Comparison of ENCODE assay signal across 8 cellular contexts in genomic region chr7:43756368-43757072, GRCh38. TPM values are rescaled to one million over a fixed set of nuclear protein-coding genes. Genes with fewer than 3 reads are reported as not detected.
DNase-seq lines count a peak whose midpoint lies in the region; ATAC-seq and TF ChIP-seq lines count a peak whose summit lies in the region.

No MANE protein-coding gene starts in this region.

- H3F3A ChIP-seq in PC-3 (ENCODE audit: low read length, unreplicated experiment), result no peaks in the 10 kb centered on the region

- no peak for ATAC-seq in activated CD8-positive, alpha-beta memory T cell treated with anti-CD3 and anti-CD28 coated beads, Interleukin-2, amount 10 ng/mL, durations not matched to agents 7 days and 5 days
- ATAC-seq in PC-3 (peak; percentile 20; the same call in 1 of the 2 replicates), gastrocnemius medialis (no peak), GM18868 (IDR thresholded peaks at IDR 0.05; ENCODE audit: unreplicated experiment) (no peak)
- ATAC-seq in stimulated activated effector memory CD8-positive, alpha-beta T cell treated with anti-CD3 and anti-CD28 coated beads, Interleukin-12 subunit alpha, Interleukin-12 subunit beta, amount 100 ng/mL, for 72 hours, result peak; percentile 52

- H3K4me1 ChIP-seq in PC-3 (ENCODE audit: insufficient read depth, low read length) (peaks cover 28% of the 10 kb centered on the region), colonic mucosa (no peaks in the 10 kb centered on the region), gastrocnemius medialis (peaks cover 7 to 11% of the 10 kb centered on the region in 2 donors)

- peaks cover 12% of the 10 kb centered on the region for H3K27me3 Mint-ChIP-seq in activated CD8-positive, alpha-beta memory T cell treated with anti-CD3 and anti-CD28 coated beads, Interleukin-2, amount 10 ng/mL, durations not matched to agents 7 days and 5 days

- no peaks in the 10 kb centered on the region for H3K9me2 ChIP-seq in PC-3 (replicated peaks; ENCODE audit: low read length)

- H3K27ac ChIP-seq in PC-3 (ENCODE audit: low read length) (no peak overlapping the region), colonic mucosa (no peak overlapping the region), gastrocnemius medialis (no peak overlapping the region)

- H4K20me1 ChIP-seq in PC-3 (ENCODE audit: low read length), result no peaks in the 10 kb centered on the region

- no peak overlapping the region for H3K27ac Mint-ChIP-seq in activated CD8-positive, alpha-beta memory T cell treated with anti-CD3 and anti-CD28 coated beads, Interleukin-2, amount 10 ng/mL, durations not matched to agents 7 days and 5 days
- no peak overlapping the region for H3K27ac Mint-ChIP-seq in stimulated activated effector memory CD8-positive, alpha-beta T cell treated with anti-CD3 and anti-CD28 coated beads, Interleukin-12 subunit alpha, Interleukin-12 subunit beta, amount 100 ng/mL, for 72 hours

- H3K4me1 Mint-ChIP-seq in activated CD8-positive, alpha-beta memory T cell treated with anti-CD3 and anti-CD28 coated beads, Interleukin-2, amount 10 ng/mL, durations not matched to agents 7 days and 5 days, result peaks cover 35% of the 10 kb centered on the region
- H3K4me1 Mint-ChIP-seq in stimulated activated effector memory CD8-positive, alpha-beta T cell treated with anti-CD3 and anti-CD28 coated beads, Interleukin-12 subunit alpha, Interleukin-12 subunit beta, amount 100 ng/mL, for 72 hours, result peaks cover 21% of the 10 kb centered on the region

- CTCF ChIA-PET in activated CD8-positive, alpha-beta memory T cell treated with anti-CD3 and anti-CD28 coated beads, Interleukin-2, amount 10 ng/mL, durations not matched to agents 7 days and 5 days (lab: Charles Lee), result interaction anchor here (0.7 to 5.5 kb wide), 6 partner anchors 27 to 174 kb away, joined by 3 to 21 read pairs (median 3); partner anchors contain the start of genes COA1 and STK17A
- CTCF ChIA-PET in PC-3 (lab: Charles Lee), result no interaction called here

- no peak overlapping the region for H3K4me2 ChIP-seq in PC-3 (ENCODE audit: low read length)

- TF ChIP-seq CTCF in PC-3 (conservative IDR thresholded peaks at IDR 0.05; ENCODE audit: low read depth, low read length) (no peak), colonic mucosa (IDR thresholded peaks at IDR 0.05) (no peak), gastrocnemius medialis (IDR thresholded peaks at IDR 0.05 in 4 of 5, conservative IDR thresholded peaks at IDR 0.05 in 1 of 5) (no peak)

- no peak overlapping the region for H2AFZ ChIP-seq in PC-3 (ENCODE audit: low read length)

- intact Hi-C loops in PC-3 (cut with micrococcal nuclease), result no loop called here
- intact Hi-C loops in colonic mucosa (cut with DNase I), result no loop called here
- intact Hi-C loops in gastrocnemius medialis (cut with DNase I; ENCODE audit: low total_unique reads), result no loop called here

- H3K9me3 Mint-ChIP-seq in activated CD8-positive, alpha-beta memory T cell treated with anti-CD3 and anti-CD28 coated beads, Interleukin-2, amount 10 ng/mL, durations not matched to agents 7 days and 5 days (ENCODE audit: low read depth), result no peaks in the 10 kb centered on the region
- no peaks in the 10 kb centered on the region for H3K9me3 Mint-ChIP-seq in stimulated activated effector memory CD8-positive, alpha-beta T cell treated with anti-CD3 and anti-CD28 coated beads, Interleukin-12 subunit alpha, Interleukin-12 subunit beta, amount 100 ng/mL, for 72 hours

- H3K4me3 ChIP-seq in PC-3 (ENCODE audit: low read length) (no peak overlapping the region), colonic mucosa (no peak overlapping the region), gastrocnemius medialis (no peak overlapping the region)

- DNase-seq in activated CD8-positive, alpha-beta memory T cell treated with anti-CD3 and anti-CD28 coated beads, Interleukin-2, amount 10 ng/mL, durations not matched to agents 7 days and 5 days, result peak; percentile 45
- no peak for DNase-seq in activated CD8-positive, alpha-beta memory T cell treated with anti-CD3 and anti-CD28 coated beads for 24 hours
- DNase-seq in PC-3, result peak; percentile 48
- DNase-seq in colonic mucosa, result peak; percentile 16
- DNase-seq in stimulated activated effector memory CD8-positive, alpha-beta T cell treated with anti-CD3 and anti-CD28 coated beads, Interleukin-12 subunit alpha, Interleukin-12 subunit beta, amount 100 ng/mL, for 72 hours (ENCODE audit: low spot score in 2 of 2), result peak in 1 of 2 donors; percentile 56
- DNase-seq in gastrocnemius medialis, result no peak
- DNase-seq in ureter (ENCODE audit: low spot score), result no peak

- H3K4me3 Mint-ChIP-seq in activated CD8-positive, alpha-beta memory T cell treated with anti-CD3 and anti-CD28 coated beads, Interleukin-2, amount 10 ng/mL, durations not matched to agents 7 days and 5 days, result peak overlapping the region; percentile 64
- peak overlapping the region; percentile 70 for H3K4me3 Mint-ChIP-seq in stimulated activated effector memory CD8-positive, alpha-beta T cell treated with anti-CD3 and anti-CD28 coated beads, Interleukin-12 subunit alpha, Interleukin-12 subunit beta, amount 100 ng/mL, for 72 hours

- H3K36me3 Mint-ChIP-seq in activated CD8-positive, alpha-beta memory T cell treated with anti-CD3 and anti-CD28 coated beads, Interleukin-2, amount 10 ng/mL, durations not matched to agents 7 days and 5 days, result peaks cover 3% of the 10 kb centered on the region
- H3K36me3 Mint-ChIP-seq in stimulated activated effector memory CD8-positive, alpha-beta T cell treated with anti-CD3 and anti-CD28 coated beads, Interleukin-12 subunit alpha, Interleukin-12 subunit beta, amount 100 ng/mL, for 72 hours, result no peaks in the 10 kb centered on the region

- POLR2A ChIA-PET in PC-3 (lab: Charles Lee; ENCODE audit: unreplicated experiment), result interaction anchor here (0.8 kb wide), 1 partner anchor 46 kb away, joined by 4 read pairs; no protein-coding TSS in a partner anchor

- peaks cover 12% of the 10 kb centered on the region; the same call in 1 of the 2 replicates for H3K79me2 ChIP-seq in PC-3 (ENCODE audit: low read length)

- no TSS peak for BruUV-seq in PC-3 (replicated peaks; lab: Mats Ljungman, UMichigan)

- in situ Hi-C loops in gastrocnemius medialis (cut with MboI; ENCODE audit: low sequenced_read_pairs in 4 of 4), result no loop called here

- TF ChIP-seq POLR2A in gastrocnemius medialis (IDR thresholded peaks at IDR 0.05), result no peak

- H3K27me3 ChIP-seq in PC-3 (ENCODE audit: low read length), result no peaks in the 10 kb centered on the region
- no peaks in the 10 kb centered on the region for H3K27me3 ChIP-seq in colonic mucosa
- no peaks in the 10 kb centered on the region for H3K27me3 ChIP-seq in gastrocnemius medialis

- H3K36me3 ChIP-seq in PC-3 (ENCODE audit: low read depth, low read length) (no peaks in the 10 kb centered on the region), colonic mucosa (no peaks in the 10 kb centered on the region), gastrocnemius medialis (no peaks in the 10 kb centered on the region)

- H3K9ac ChIP-seq in PC-3 (ENCODE audit: low read length), result no peak overlapping the region
- H3K9ac ChIP-seq in colonic mucosa (ENCODE audit: low read depth in 2 of 2, low read length in 2 of 2), result no peak overlapping the region

- no peaks in the 10 kb centered on the region for H3K9me3 ChIP-seq in PC-3 (ENCODE audit: low read length)
- no peaks in the 10 kb centered on the region for H3K9me3 ChIP-seq in colonic mucosa
- H3K9me3 ChIP-seq in gastrocnemius medialis, result no peaks in the 10 kb centered on the region

RNA-seq across cellular contexts. Expression of gene BLVRA, which starts 2.0 kb away (rescaled TPM):
- total RNA-seq in activated CD8-positive, alpha-beta memory T cell treated with anti-CD3 and anti-CD28 coated beads, Interleukin-2, amount 10 ng/mL, durations not matched to agents 7 days and 5 days, result 10 to 100 TPM; 37.2 to 46.9 TPM
- total RNA-seq in PC-3 (2014; rRNA removed) (27.6 and 33.9 TPM in 2 replicates), colonic mucosa (10 to 100 TPM in 1 of 2 donors, 1 to 10 TPM in 1; 5.4 to 14.7 TPM), gastrocnemius medialis (10 to 100 TPM; 26.7 to 45.9 (median 29.3) TPM), ureter (35.9 TPM)

RNA-seq across cellular contexts. Expression of gene COA1, which starts 27.2 kb away (rescaled TPM):
- 10 to 100 TPM; 66.7 to 73.0 TPM for total RNA-seq in activated CD8-positive, alpha-beta memory T cell treated with anti-CD3 and anti-CD28 coated beads, Interleukin-2, amount 10 ng/mL, durations not matched to agents 7 days and 5 days
- total RNA-seq in PC-3 (2014; rRNA removed), result 65.8 and 82.0 TPM in 2 replicates
- 10 to 100 TPM; 24.8 to 45.1 TPM for total RNA-seq in colonic mucosa
- 10 to 100 TPM; 34.9 to 55.2 (median 49.3) TPM for total RNA-seq in gastrocnemius medialis
- 76.2 TPM for total RNA-seq in ureter

Comparison
In these comparisons a context has a peak if more than half of its experiments do, and no peak if none do; other contexts are left out.
1. DNase-seq: peak in activated CD8-positive, alpha-beta memory T cell treated with anti-CD3 and anti-CD28 coated beads, Interleukin-2, amount 10 ng/mL, durations not matched to agents 7 days and 5 days (single experiment), PC-3 (single experiment) and colonic mucosa (single experiment); none in activated CD8-positive, alpha-beta memory T cell treated with anti-CD3 and anti-CD28 coated beads for 24 hours (single experiment), gastrocnemius medialis (0 of 2) and ureter (single experiment).
2. ATAC-seq: peak in PC-3 (single experiment) and stimulated activated effector memory CD8-positive, alpha-beta T cell treated with anti-CD3 and anti-CD28 coated beads, Interleukin-12 subunit alpha, Interleukin-12 subunit beta, amount 100 ng/mL, for 72 hours (single experiment); none in activated CD8-positive, alpha-beta memory T cell treated with anti-CD3 and anti-CD28 coated beads, Interleukin-2, amount 10 ng/mL, durations not matched to agents 7 days and 5 days (single experiment), gastrocnemius medialis (0 of 2) and GM18868 (single experiment).